ENCODE assay signal across 21 cellular contexts in genomic region chr6:134115715-134116074, GRCh38.
A peak's percentile ranks its signal among the peaks of the same experiment; 100 is the strongest.
DNase-seq lines count a peak whose midpoint lies in the region; ATAC-seq lines count a peak whose summit lies in the region.
"Had no signal": no experiment of that assay in that cellular context is flagged by ENCODE, and none has a peak within 500 bp of the region (broad histone marks: within the 10 kb centered on the region; RNA-seq: fewer than 3 reads in every experiment).

No MANE protein-coding gene starts in this region.

- DNase-seq in C1 segment of cervical spinal cord (lab: John Stamatoyannopoulos, UW), result peak in 11 of 14 donors; percentile 10 to 59 (median 33)
- DNase-seq in medulla oblongata (ENCODE audit: extremely low spot score), result peak; percentile 84
- no peak for DNase-seq in sciatic nerve (ENCODE audit: low spot score)
- DNase-seq in NCI-H1436 treated with DMSO at 0.1 percent for 48 hours (lab: John Stamatoyannopoulos, UW), result no peak
- DNase-seq: activated CD4-positive, alpha-beta memory T cell treated with anti-CD3 and anti-CD28 coated beads, Interleukin-2, amount 10 ng/mL, durations not matched to agents 7 days and 5 days; activated CD4-positive, CD25-positive, alpha-beta regulatory T cell treated with anti-CD3 and anti-CD28 coated beads, Interleukin-2, amount 50 U/mL, for 72 hours; cerebellar nuclear complex; IMR-90; NCI-H1092; NCI-H1930; NCI-H446; nephron progenitor cell; small intestine; stimulated activated CD4-positive, alpha-beta T cell treated with anti-CD3 and anti-CD28 coated beads, Interleukin-2, amount 100 ng/mL, for 24 hours; T-cell had no signal

- peak; percentile 82 for ATAC-seq in sciatic nerve
- no peak for ATAC-seq in HG02798 (IDR thresholded peaks at IDR 0.05; ENCODE audit: poor library complexity, unreplicated experiment)
- no peak for ATAC-seq in HG03457 (IDR thresholded peaks at IDR 0.05; ENCODE audit: unreplicated experiment)
- ATAC-seq: activated naive CD4-positive, alpha-beta T cell treated with anti-CD3 and anti-CD28 coated beads, Interleukin-2, amount 50 U/mL, for 72 hours; left lobe of liver; T-cell had no signal

- peak overlapping the region; percentile 64 for H3K27ac ChIP-seq in angular gyrus (ENCODE audit: low read depth, low read length)
- H3K27ac ChIP-seq: epithelial cell of prostate had no signal

- intact Hi-C loops in sciatic nerve (cut with DNase I), result no loop called here

Comparison
In these comparisons a context has a peak if more than half of its experiments do, and no peak if none do; other contexts are left out.
1. DNase-seq: peak in C1 segment of cervical spinal cord (11 of 14) and medulla oblongata (single experiment); none in sciatic nerve (single experiment) and NCI-H1436 treated with DMSO at 0.1 percent for 48 hours (single experiment).